9 cellular contexts compared by ENCODE assay signal in the genomic region with DNA sequence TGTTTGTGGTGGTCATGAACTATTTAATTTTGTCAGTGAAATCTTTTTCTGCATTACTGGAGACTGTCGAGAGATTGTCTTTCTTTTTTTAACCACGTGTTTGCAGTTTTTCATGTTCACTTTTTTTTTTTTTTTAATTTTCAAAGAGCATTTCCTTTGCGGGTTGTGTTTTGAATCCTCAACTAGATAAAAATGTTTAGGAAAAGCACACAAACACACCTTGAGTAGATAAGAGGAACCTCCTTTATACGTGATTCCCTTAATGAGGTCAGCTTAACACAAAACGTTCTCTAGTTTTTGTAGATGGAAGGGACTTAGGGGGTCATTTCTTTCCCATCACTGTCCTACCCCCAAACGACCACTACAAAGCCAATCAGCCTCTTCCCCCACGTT. TPM values are rescaled to one million over a fixed set of nuclear protein-coding genes. Genes with fewer than 3 reads are reported as not detected.
DNase-seq lines count a peak whose midpoint lies in the region; ATAC-seq, FAIRE-seq and TF ChIP-seq lines count a peak whose summit lies in the region.
"Had no signal": no experiment of that assay in that cellular context is flagged by ENCODE, and none has a peak within 500 bp of the region (broad histone marks: within the 10 kb centered on the region; RNA-seq: fewer than 3 reads in every experiment).

No MANE protein-coding gene starts in this region.

- H3K36me3 Mint-ChIP-seq in activated CD4-positive, alpha-beta T cell treated with anti-CD3 and anti-CD28 coated beads for 36 hours (ENCODE audit: low read depth): peaks cover 19% of the 10 kb centered on the region
- peaks cover 21% of the 10 kb centered on the region for H3K36me3 Mint-ChIP-seq in activated T-helper 17 cell treated with anti-CD3 and anti-CD28 coated beads, Interleukin-2, amount 50 U/mL, for 72 hours (ENCODE audit: low read depth)

- intact Hi-C loops in activated CD4-positive, alpha-beta T cell treated with anti-CD3 and anti-CD28 coated beads for 36 hours (cut with DNase I, micrococcal nuclease): loop anchor here (5.0 to 10.0 kb wide), 4 partner anchors 292 to 1292 kb away; a partner anchor contains a TSS
- intact Hi-C loops in testis (cut with DNase I; ENCODE audit: low total_unique reads): no loop called here

- no peak for TF ChIP-seq POLR2A in testis (IDR thresholded peaks at IDR 0.05)

- TF ChIP-seq CTCF in testis (IDR thresholded peaks at IDR 0.05): no peak

- H3K4me3 ChIP-seq in testis: peak overlapping the region; percentile 89 to 97

- CTCF ChIA-PET in activated CD4-positive, alpha-beta T cell treated with anti-CD3 and anti-CD28 coated beads for 36 hours (lab: Charles Lee): interaction anchor here (0.7 to 2.2 kb wide), 5 partner anchors 10 to 83 kb away, joined by 3 to 8 read pairs (median 4); a partner anchor contains a TSS

- no peak for ATAC-seq in activated CD4-positive, alpha-beta T cell treated with anti-CD3 and anti-CD28 coated beads for 36 hours
- no peak for ATAC-seq in activated T-helper 17 cell treated with anti-CD3 and anti-CD28 coated beads, Interleukin-2, amount 50 U/mL, for 72 hours (replicated peaks)
- ATAC-seq in HG03460 (IDR thresholded peaks at IDR 0.05; ENCODE audit: unreplicated experiment): no peak

- FAIRE-seq in RCC 7860 (lab: Jason Lieb, UNC): no peak

- peaks cover 35% of the 10 kb centered on the region for H3K4me1 Mint-ChIP-seq in activated CD4-positive, alpha-beta T cell treated with anti-CD3 and anti-CD28 coated beads for 36 hours
- peaks cover 6% of the 10 kb centered on the region for H3K4me1 Mint-ChIP-seq in activated T-helper 17 cell treated with anti-CD3 and anti-CD28 coated beads, Interleukin-2, amount 50 U/mL, for 72 hours

- peaks cover 7% of the 10 kb centered on the region for H3K4me1 ChIP-seq in testis

- H3K9me3 ChIP-seq in testis: no peaks in the 10 kb centered on the region

- POLR2A ChIA-PET in activated CD4-positive, alpha-beta T cell treated with anti-CD3 and anti-CD28 coated beads for 36 hours (lab: Charles Lee): interaction anchor here (0.7 to 3.2 kb wide), 2 partner anchors 41 to 679 kb away, joined by 3 to 24 read pairs; a partner anchor contains a TSS

- no peaks in the 10 kb centered on the region for H3K36me3 ChIP-seq in testis (ENCODE audit: low read depth, missing control alignments)

- H3K27ac ChIP-seq in testis: peak overlapping the region in 1 of 2 donors; percentile 96

- H3K27me3 Mint-ChIP-seq in activated CD4-positive, alpha-beta T cell treated with anti-CD3 and anti-CD28 coated beads for 36 hours: no peaks in the 10 kb centered on the region
- H3K27me3 Mint-ChIP-seq in activated T-helper 17 cell treated with anti-CD3 and anti-CD28 coated beads, Interleukin-2, amount 50 U/mL, for 72 hours: no peaks in the 10 kb centered on the region

- 0 to 4% methylated on average over 7 of the region's 7 CpGs for WGBS in testis, 2 donors

- H3K27me3 ChIP-seq in testis: no peaks in the 10 kb centered on the region

- peak overlapping the region; percentile 97 for H3K4me3 Mint-ChIP-seq in activated CD4-positive, alpha-beta T cell treated with anti-CD3 and anti-CD28 coated beads for 36 hours
- peak overlapping the region; percentile 93 for H3K4me3 Mint-ChIP-seq in activated T-helper 17 cell treated with anti-CD3 and anti-CD28 coated beads, Interleukin-2, amount 50 U/mL, for 72 hours

- H3K9me3 Mint-ChIP-seq in activated CD4-positive, alpha-beta T cell treated with anti-CD3 and anti-CD28 coated beads for 36 hours (ENCODE audit: low read depth): no peaks in the 10 kb centered on the region
- no peaks in the 10 kb centered on the region for H3K9me3 Mint-ChIP-seq in activated T-helper 17 cell treated with anti-CD3 and anti-CD28 coated beads, Interleukin-2, amount 50 U/mL, for 72 hours

- no peak for DNase-seq in activated CD4-positive, alpha-beta T cell treated with anti-CD3 and anti-CD28 coated beads for 36 hours
- no peak for DNase-seq in activated CD4-positive, alpha-beta T cell treated with anti-CD3 and anti-CD28 coated beads for 1 hour
- DNase-seq in iris pigment epithelial cell (ENCODE audit: low read depth): peak; percentile 10
- DNase-seq in testis: no peak
- DNase-seq in RCC 7860 (ENCODE audit: low spot score): no peak
- no peak for DNase-seq in NCI-H1048 (lab: John Stamatoyannopoulos, UW)
- DNase-seq: COR-L47 had no signal

- peak overlapping the region; percentile 90 for H3K27ac Mint-ChIP-seq in activated CD4-positive, alpha-beta T cell treated with anti-CD3 and anti-CD28 coated beads for 36 hours
- H3K27ac Mint-ChIP-seq in activated T-helper 17 cell treated with anti-CD3 and anti-CD28 coated beads, Interleukin-2, amount 50 U/mL, for 72 hours: peak overlapping the region; percentile 93

RNA-seq across cellular contexts. Expression of a gene that starts 1.1 kb away (rescaled TPM):
- total RNA-seq in activated CD4-positive, alpha-beta T cell treated with anti-CD3 and anti-CD28 coated beads for 36 hours: 10 to 100 TPM; 42.9 to 51.5 TPM
- 10 to 100 TPM; 24.0 to 38.4 TPM for total RNA-seq in activated T-helper 17 cell treated with anti-CD3 and anti-CD28 coated beads, Interleukin-2, amount 50 U/mL, for 72 hours
- total RNA-seq in testis: 10 to 100 TPM; 29.9 to 39.1 TPM
- 69.4 TPM for polyA plus RNA-seq in testis (ENCODE audit: insufficient read depth, low read depth, low replicate concordance)

RNA-seq across cellular contexts. Expression of a gene that starts 41.7 kb away (rescaled TPM):
- total RNA-seq in activated CD4-positive, alpha-beta T cell treated with anti-CD3 and anti-CD28 coated beads for 36 hours: 10 to 100 TPM; 26.1 to 36.0 TPM
- 10 to 100 TPM; 23.3 to 40.9 TPM for total RNA-seq in activated T-helper 17 cell treated with anti-CD3 and anti-CD28 coated beads, Interleukin-2, amount 50 U/mL, for 72 hours
- 10 to 100 TPM; 20.5 to 24.6 TPM for total RNA-seq in testis
- 41.5 TPM for polyA plus RNA-seq in testis (ENCODE audit: insufficient read depth, low read depth, low replicate concordance)

RNA-seq across cellular contexts. Expression of a gene that starts 41.7 kb away (rescaled TPM):
- 10 to 100 TPM; 19.2 to 22.9 TPM for total RNA-seq in activated CD4-positive, alpha-beta T cell treated with anti-CD3 and anti-CD28 coated beads for 36 hours
- total RNA-seq in activated T-helper 17 cell treated with anti-CD3 and anti-CD28 coated beads, Interleukin-2, amount 50 U/mL, for 72 hours: 10 to 100 TPM; 15.7 to 23.4 TPM
- 10 to 100 TPM; 14.3 to 15.3 TPM for total RNA-seq in testis
- polyA plus RNA-seq in testis (ENCODE audit: insufficient read depth, low read depth, low replicate concordance): 16.0 TPM

RNA-seq across cellular contexts. Expression of a gene that starts 42.0 kb away (rescaled TPM):
- total RNA-seq in activated CD4-positive, alpha-beta T cell treated with anti-CD3 and anti-CD28 coated beads for 36 hours: 1 to 10 TPM; 2.5 to 2.7 TPM
- total RNA-seq in activated T-helper 17 cell treated with anti-CD3 and anti-CD28 coated beads, Interleukin-2, amount 50 U/mL, for 72 hours: 1 to 10 TPM in 1 of 2 donors, under 1 TPM in 1; 0.58 to 1.5 TPM
- total RNA-seq in testis: 10 to 100 TPM; 10.0 to 14.1 TPM
- polyA plus RNA-seq in testis (ENCODE audit: insufficient read depth, low read depth, low replicate concordance): 46.7 TPM
